In genomic region chr9:108786756-108787663, GRCh38 we compare ENCODE assay signal across 10 cellular contexts.
DNase-seq lines count a peak whose midpoint lies in the region; ATAC-seq, FAIRE-seq and TF ChIP-seq lines count a peak whose summit lies in the region.
"Had no signal": no experiment of that assay in that cellular context is flagged by ENCODE, and none has a peak within 500 bp of the region (broad histone marks: within the 10 kb centered on the region; RNA-seq: fewer than 3 reads in every experiment).

No MANE protein-coding gene starts in this region.

- H3K9me3 ChIP-seq in PC-3 (ENCODE audit: low read length), result no peaks in the 10 kb centered on the region

- H3K4me3 ChIP-seq in PC-3 (ENCODE audit: low read length) (no peak overlapping the region), fibroblast of pulmonary artery (replicated peaks; ENCODE audit: low read depth, low read length) (no peak overlapping the region), skin epidermis (no peak overlapping the region)

- H3K4me2 ChIP-seq in PC-3 (ENCODE audit: low read length), result peak overlapping the region; percentile 13; the same call in 1 of the 2 replicates
- H3K4me2 ChIP-seq: KMS-11 had no signal

- POLR2A ChIA-PET in PC-3 (lab: Charles Lee; ENCODE audit: unreplicated experiment), result no interaction called here

- no peaks in the 10 kb centered on the region for H3F3A ChIP-seq in PC-3 (ENCODE audit: low read length, unreplicated experiment)

- peak; percentile 41 for FAIRE-seq in H54 (lab: Jason Lieb, UNC)

- TF ChIP-seq POLR2A in H54 (IDR thresholded peaks at IDR 0.05; ENCODE audit: low read depth, low read length), result no peak

- intact Hi-C loops in PC-3 (cut with micrococcal nuclease), result no loop called here

- no peaks in the 10 kb centered on the region for H3K9me3 Mint-ChIP-seq in activated T-cell treated with anti-CD3 and anti-CD28 coated beads, Interleukin-2, amount 50 U/mL, for 24 hours

- ATAC-seq in PC-3, result no peak

- no peaks in the 10 kb centered on the region for H4K20me1 ChIP-seq in PC-3 (ENCODE audit: low read length)

- no peaks in the 10 kb centered on the region for H3K79me2 ChIP-seq in PC-3 (ENCODE audit: low read length)

- TF ChIP-seq CTCF in PC-3 (conservative IDR thresholded peaks at IDR 0.05; ENCODE audit: low read depth, low read length), result no peak
- TF ChIP-seq CTCF in fibroblast of pulmonary artery (IDR thresholded peaks at IDR 0.05; ENCODE audit: low read length, missing control alignments), result no peak

- H3K27ac Mint-ChIP-seq in activated T-cell treated with anti-CD3 and anti-CD28 coated beads, Interleukin-2, amount 50 U/mL, for 24 hours, result no peak overlapping the region

- no TSS peak for BruUV-seq in PC-3 (replicated peaks; lab: Mats Ljungman, UMichigan)

- H3K4me1 Mint-ChIP-seq in activated T-cell treated with anti-CD3 and anti-CD28 coated beads, Interleukin-2, amount 50 U/mL, for 24 hours (ENCODE audit: low read depth), result peaks cover 5% of the 10 kb centered on the region

- H3K36me3 Mint-ChIP-seq in activated T-cell treated with anti-CD3 and anti-CD28 coated beads, Interleukin-2, amount 50 U/mL, for 24 hours (ENCODE audit: low read depth), result no peaks in the 10 kb centered on the region
- H3K36me3 Mint-ChIP-seq: naive B cell had no signal

- H3K9ac ChIP-seq in PC-3 (ENCODE audit: low read length), result no peak overlapping the region
- H3K9ac ChIP-seq: KMS-11 had no signal

- H3K4me1 ChIP-seq in PC-3 (ENCODE audit: insufficient read depth, low read length), result peaks cover 7% of the 10 kb centered on the region; the same call in 1 of the 2 replicates

- H3K27me3 Mint-ChIP-seq in activated T-cell treated with anti-CD3 and anti-CD28 coated beads, Interleukin-2, amount 50 U/mL, for 24 hours, result no peaks in the 10 kb centered on the region

- H3K9me2 ChIP-seq in PC-3 (replicated peaks; ENCODE audit: low read length), result no peaks in the 10 kb centered on the region

- H2AFZ ChIP-seq in PC-3 (ENCODE audit: low read length), result no peak overlapping the region

- DNase-seq in H54 (ENCODE audit: insufficient read length, low spot score) (peak; percentile 58), PC-3 (peak; percentile 14), fibroblast of pulmonary artery (ENCODE audit: low read depth) (peak; percentile 12), NCI-H526 treated with DMSO at 0.1 percent for 48 hours (lab: John Stamatoyannopoulos, UW) (no peak)
- no peak for DNase-seq in activated T-cell treated with anti-CD3 and anti-CD28 coated beads, Interleukin-2, amount 50 U/mL, for 24 hours
- DNase-seq in activated CD4-positive, CD25-positive, alpha-beta regulatory T cell (lab: John Stamatoyannopoulos, UW), result no peak
- DNase-seq: naive B cell, SHP77 treated with DMSO at 0.1 percent for 48 hours had no signal

- H3K4me3 Mint-ChIP-seq in activated T-cell treated with anti-CD3 and anti-CD28 coated beads, Interleukin-2, amount 50 U/mL, for 24 hours, result no peak overlapping the region
- H3K4me3 Mint-ChIP-seq: naive B cell had no signal

- H3K27ac ChIP-seq in PC-3 (ENCODE audit: low read length), result no peak overlapping the region
- H3K27ac ChIP-seq in skin epidermis, result peak overlapping the region in 16 of 21 experiments; percentile 7 to 80 (median 70)
- H3K27ac ChIP-seq: KMS-11 had no signal

- H3K27me3 ChIP-seq in PC-3 (ENCODE audit: low read length), result no peaks in the 10 kb centered on the region

- no peaks in the 10 kb centered on the region for H3K36me3 ChIP-seq in PC-3 (ENCODE audit: low read depth, low read length)

- CTCF ChIA-PET in PC-3 (lab: Charles Lee), result no interaction called here

Comparison
In these comparisons a context has a peak if more than half of its experiments do, and no peak if none do; other contexts are left out.
1. DNase-seq: peak in H54 (single experiment), PC-3 (single experiment) and fibroblast of pulmonary artery (single experiment); none in activated T-cell treated with anti-CD3 and anti-CD28 coated beads, Interleukin-2, amount 50 U/mL, for 24 hours (single experiment), activated CD4-positive, CD25-positive, alpha-beta regulatory T cell (0 of 4) and NCI-H526 treated with DMSO at 0.1 percent for 48 hours (single experiment).